In genomic region chr20:5315807-5316187, GRCh38 we compare ENCODE assay signal across 1 cellular context.
TF ChIP-seq lines count a peak whose summit lies in the region.

No MANE protein-coding gene starts in this region.

TF ChIP-seq in IMR-90, 13 proteins besides CTCF, POLR2A, EP300 and RAD21:
- no peak for TF ChIP-seq RFX5 (IDR thresholded peaks at IDR 0.05; ENCODE audit: low read depth, low read length)
- no peak for TF ChIP-seq MAZ (IDR thresholded peaks at IDR 0.05; ENCODE audit: borderline replicate concordance, low read depth, low read length)
- TF ChIP-seq BHLHE40 (IDR thresholded peaks at IDR 0.05; ENCODE audit: low read depth, low read length), result no peak
- no peak for TF ChIP-seq MAFK (IDR thresholded peaks at IDR 0.05; ENCODE audit: low read depth, low read length)
- no peak for TF ChIP-seq FOS (IDR thresholded peaks at IDR 0.05; ENCODE audit: low read depth, low read length)
- TF ChIP-seq ELK1 (IDR thresholded peaks at IDR 0.05; ENCODE audit: borderline replicate concordance, low read depth, low read length), result no peak
- no peak for TF ChIP-seq MXI1 (IDR thresholded peaks at IDR 0.05; ENCODE audit: borderline replicate concordance, low read depth, low read length)
- TF ChIP-seq RCOR1 (IDR thresholded peaks at IDR 0.05; ENCODE audit: insufficient replicate concordance, low read length), result no peak
- TF ChIP-seq, protein P1, sequence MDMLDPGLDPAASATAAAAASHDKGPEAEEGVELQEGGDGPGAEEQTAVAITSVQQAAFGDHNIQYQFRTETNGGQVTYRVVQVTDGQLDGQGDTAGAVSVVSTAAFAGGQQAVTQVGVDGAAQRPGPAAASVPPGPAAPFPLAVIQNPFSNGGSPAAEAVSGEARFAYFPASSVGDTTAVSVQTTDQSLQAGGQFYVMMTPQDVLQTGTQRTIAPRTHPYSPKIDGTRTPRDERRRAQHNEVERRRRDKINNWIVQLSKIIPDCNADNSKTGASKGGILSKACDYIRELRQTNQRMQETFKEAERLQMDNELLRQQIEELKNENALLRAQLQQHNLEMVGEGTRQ (IDR thresholded peaks at IDR 0.05; ENCODE audit: low read depth, low read length), result no peak
- no peak for TF ChIP-seq NFE2L2 (IDR thresholded peaks at IDR 0.05; ENCODE audit: low read depth, low read length)
- TF ChIP-seq SMC3 (IDR thresholded peaks at IDR 0.05; ENCODE audit: low read depth, low read length), result no peak
- no peak for TF ChIP-seq CHD1 (IDR thresholded peaks at IDR 0.05; ENCODE audit: low read depth, low read length)
- no peak for TF ChIP-seq CEBPB (IDR thresholded peaks at IDR 0.05; ENCODE audit: low read depth, low read length)
